Comparison of ENCODE assay signal across 18 cellular contexts in genomic region chr18:3510024-3510423, GRCh38.
"Had no signal": no experiment of that assay in that cellular context is flagged by ENCODE, and none has a peak within 500 bp of the region (broad histone marks: within the 10 kb centered on the region; RNA-seq: fewer than 3 reads in every experiment).

No MANE protein-coding gene starts in this region.

- ATAC-seq: left ventricle myocardium superior; lower lobe of right lung; natural killer cell treated with Interleukin-12 subunit alpha and Interleukin-12 subunit beta and Interleukin-15 and Interleukin-18, amount 100 ng/mL, for 72 hours; right cardiac atrium; stimulated activated naive B cell treated with anti-CD40 and anti-IgM and Interleukin-4, amounts not matched to agents 10 μg/mL and 1 μg/mL and 100 μg/mL, for 72 hours; upper lobe of right lung had no signal

- H3K4me3 ChIP-seq: lower lobe of right lung, ovary, psoas muscle, skin epidermis, spleen, thoracic aorta, transverse colon, upper lobe of right lung, uterus had no signal

- H3K27ac ChIP-seq: lower lobe of right lung, ovary, psoas muscle, thoracic aorta, upper lobe of right lung, uterus had no signal

- H3K9me3 Mint-ChIP-seq: natural killer cell treated with Interleukin-12 subunit alpha and Interleukin-12 subunit beta and Interleukin-15 and Interleukin-18, amount 100 ng/mL, for 72 hours; stimulated activated naive B cell treated with anti-CD40 and anti-IgM and Interleukin-4, amounts not matched to agents 10 μg/mL and 1 μg/mL and 100 μg/mL, for 72 hours; stimulated activated naive CD8-positive, alpha-beta T cell treated with anti-CD3 and anti-CD28 coated beads, Interleukin-15, Interleukin-2, amounts not matched to agents 100 ng/mL and 50 ng/mL, for 24 hours had no signal

- H3K9me3 ChIP-seq: lower lobe of right lung, ovary, psoas muscle, spleen, thoracic aorta, transverse colon, upper lobe of right lung, uterus had no signal

- DNase-seq: dorsolateral prefrontal cortex; effector CD4-positive, alpha-beta T cell; left ventricle myocardium superior; lower lobe of right lung; occipital lobe; ovary; psoas muscle; right cardiac atrium; spleen; stimulated activated CD4-positive, alpha-beta T cell treated with anti-CD3 and anti-CD28 coated beads, Interleukin-4, amount 100 ng/mL, for 4 hours; stimulated activated naive B cell treated with anti-CD40 and anti-IgM and Interleukin-4, amounts not matched to agents 10 μg/mL and 1 μg/mL and 100 μg/mL, for 72 hours; transverse colon; upper lobe of right lung; uterus had no signal

- H3K4me1 ChIP-seq: lower lobe of right lung, psoas muscle, transverse colon, upper lobe of right lung, uterus had no signal

- H3K27me3 Mint-ChIP-seq: stimulated activated naive CD8-positive, alpha-beta T cell treated with anti-CD3 and anti-CD28 coated beads, Interleukin-15, Interleukin-2, amounts not matched to agents 100 ng/mL and 50 ng/mL, for 24 hours had no signal

- H3K36me3 ChIP-seq: lower lobe of right lung, ovary, spleen, thoracic aorta, transverse colon, upper lobe of right lung, uterus had no signal

- H3K27me3 ChIP-seq: dorsolateral prefrontal cortex, ovary, spleen, transverse colon, upper lobe of right lung, uterus had no signal

- H3K27ac Mint-ChIP-seq: natural killer cell treated with Interleukin-12 subunit alpha and Interleukin-12 subunit beta and Interleukin-15 and Interleukin-18, amount 100 ng/mL, for 72 hours; stimulated activated naive B cell treated with anti-CD40 and anti-IgM and Interleukin-4, amounts not matched to agents 10 μg/mL and 1 μg/mL and 100 μg/mL, for 72 hours; stimulated activated naive CD8-positive, alpha-beta T cell treated with anti-CD3 and anti-CD28 coated beads, Interleukin-15, Interleukin-2, amounts not matched to agents 100 ng/mL and 50 ng/mL, for 24 hours had no signal

- H3K36me3 Mint-ChIP-seq: natural killer cell treated with Interleukin-12 subunit alpha and Interleukin-12 subunit beta and Interleukin-15 and Interleukin-18, amount 100 ng/mL, for 72 hours; stimulated activated naive B cell treated with anti-CD40 and anti-IgM and Interleukin-4, amounts not matched to agents 10 μg/mL and 1 μg/mL and 100 μg/mL, for 72 hours had no signal

- H3K4me3 Mint-ChIP-seq: natural killer cell treated with Interleukin-12 subunit alpha and Interleukin-12 subunit beta and Interleukin-15 and Interleukin-18, amount 100 ng/mL, for 72 hours; stimulated activated naive B cell treated with anti-CD40 and anti-IgM and Interleukin-4, amounts not matched to agents 10 μg/mL and 1 μg/mL and 100 μg/mL, for 72 hours; stimulated activated naive CD8-positive, alpha-beta T cell treated with anti-CD3 and anti-CD28 coated beads, Interleukin-15, Interleukin-2, amounts not matched to agents 100 ng/mL and 50 ng/mL, for 24 hours had no signal
